ENCODE assay signal across 12 cellular contexts in genomic region chr11:67031791-67032561, GRCh38. TPM values are rescaled to one million over a fixed set of nuclear protein-coding genes. Genes with fewer than 3 reads are reported as not detected.
A peak's percentile ranks its signal among the peaks of the same experiment; 100 is the strongest.
DNase-seq lines count a peak whose midpoint lies in the region; ATAC-seq and TF ChIP-seq lines count a peak whose summit lies in the region.
"Had no signal": no experiment of that assay in that cellular context is flagged by ENCODE, and none has a peak within 500 bp of the region (broad histone marks: within the 10 kb centered on the region; RNA-seq: fewer than 3 reads in every experiment).

No MANE protein-coding gene starts in this region.

- ATAC-seq in GM19035 (IDR thresholded peaks at IDR 0.05; ENCODE audit: unreplicated experiment) (no peak), HG02981 (IDR thresholded peaks at IDR 0.05; ENCODE audit: unreplicated experiment) (no peak)
- ATAC-seq: activated T-cell treated with anti-CD3 and anti-CD28 coated beads, Interleukin-2, amount 50 U/mL, for 4 hours had no signal

- H3K9me3 ChIP-seq in Caco-2 = no peaks in the 10 kb centered on the region
- H3K9me3 ChIP-seq in OCI-LY3 (ENCODE audit: insufficient read depth, low read length) = no peaks in the 10 kb centered on the region
- H3K9me3 ChIP-seq in breast epithelium = no peaks in the 10 kb centered on the region
- no peaks in the 10 kb centered on the region for H3K9me3 ChIP-seq in A673 (ENCODE audit: low read depth, low read length, poor library complexity, severe bottlenecking)

- POLR2A ChIA-PET in Caco-2 (lab: Charles Lee) = no interaction called here
- POLR2A ChIA-PET in A673 (lab: Charles Lee; ENCODE audit: low non-redundant PET) = no interaction called here

- DNase-seq in Caco-2 = peak in 1 of 2 experiments; percentile 51
- peak in 1 of 2 donors; percentile 49 for DNase-seq in breast epithelium (ENCODE audit: low spot score in 2 of 2)
- DNase-seq in kidney tubule cell (ENCODE audit: low spot score) = peak; percentile 68
- DNase-seq in stimulated activated CD8-positive, alpha-beta memory T cell treated with anti-CD3 and anti-CD28 coated beads, Interleukin-4, amount 100 ng/mL, for 48 hours = no peak
- DNase-seq in A673 (ENCODE audit: low spot score) = no peak
- DNase-seq: activated T-cell treated with anti-CD3 and anti-CD28 coated beads, Interleukin-2, amount 50 U/mL, for 4 hours; SHP77 had no signal

- peak overlapping the region; percentile 14 for H3K27ac Mint-ChIP-seq in Caco-2 (ENCODE audit: unreplicated experiment)

- H3K27me3 Mint-ChIP-seq in Caco-2 (ENCODE audit: insufficient read depth, unreplicated experiment) = no peaks in the 10 kb centered on the region

- H3K27me3 ChIP-seq in Caco-2 (replicated peaks; ENCODE audit: control insufficient read depth, insufficient read depth, low read length) = no peaks in the 10 kb centered on the region
- H3K27me3 ChIP-seq in OCI-LY3 (ENCODE audit: low read depth, low read length) = peaks cover 58% of the 10 kb centered on the region
- H3K27me3 ChIP-seq in breast epithelium = no peaks in the 10 kb centered on the region
- H3K27me3 ChIP-seq in A673 (replicated peaks; ENCODE audit: insufficient read depth, low read depth, low read length, poor library complexity) = no peaks in the 10 kb centered on the region

- BruUV-seq in Caco-2 (replicated peaks; lab: Mats Ljungman, UMichigan) (no TSS peak), A673 (replicated peaks; lab: Mats Ljungman, UMichigan) (no TSS peak)

- intact Hi-C loops in Caco-2 (cut with micrococcal nuclease; ENCODE audit: unreplicated experiment) (no loop called here), breast epithelium (cut with DNase I; ENCODE audit: low total_unique reads) (no loop called here), A673 (cut with micrococcal nuclease; ENCODE audit: unreplicated experiment) (no loop called here)

- no peak overlapping the region for H3K4me3 Mint-ChIP-seq in Caco-2 (ENCODE audit: unreplicated experiment)
- H3K4me3 Mint-ChIP-seq: activated T-cell treated with anti-CD3 and anti-CD28 coated beads, Interleukin-2, amount 50 U/mL, for 4 hours had no signal

- no peaks in the 10 kb centered on the region for H3K36me3 ChIP-seq in Caco-2 (ENCODE audit: control insufficient read depth, insufficient read depth, low read length)
- H3K36me3 ChIP-seq in OCI-LY3 (replicated peaks; ENCODE audit: low read depth, low read length) = no peaks in the 10 kb centered on the region
- H3K36me3 ChIP-seq in breast epithelium = no peaks in the 10 kb centered on the region
- no peaks in the 10 kb centered on the region for H3K36me3 ChIP-seq in A673 (ENCODE audit: insufficient read depth, low read length, poor library complexity, severe bottlenecking)

- no peaks in the 10 kb centered on the region for H3K36me3 Mint-ChIP-seq in Caco-2 (ENCODE audit: insufficient read depth, unreplicated experiment)

- no peak overlapping the region for H2AFZ ChIP-seq in OCI-LY3 (ENCODE audit: low read depth, low read length)

- H3K9ac ChIP-seq in OCI-LY3 (ENCODE audit: low read length) = no peak overlapping the region

- peak overlapping the region; percentile 75 for H3K4me2 ChIP-seq in OCI-LY3 (ENCODE audit: low read length)

- no peak overlapping the region for H3K27ac ChIP-seq in OCI-LY3 (ENCODE audit: low read length)
- peak overlapping the region; percentile 63 to 90 for H3K27ac ChIP-seq in breast epithelium
- no peak overlapping the region for H3K27ac ChIP-seq in A673 (ENCODE audit: low read depth, low read length, poor library complexity, severe bottlenecking)

- H3K79me2 ChIP-seq in OCI-LY3 (ENCODE audit: low read length) = no peaks in the 10 kb centered on the region

- no peaks in the 10 kb centered on the region for H4K20me1 ChIP-seq in OCI-LY3 (ENCODE audit: insufficient read depth, low read length)

- CTCF ChIA-PET in Caco-2 (lab: Charles Lee) (no interaction called here), A673 (lab: Charles Lee) (interaction anchor here (0.7 to 1.1 kb wide), 2 partner anchors 9 to 370 kb away, joined by 3 to 5 read pairs; partner anchors contain the start of gene SYT12)

- H3K4me3 ChIP-seq in Caco-2 (ENCODE audit: low read depth, low read length) (no peak overlapping the region), OCI-LY3 (ENCODE audit: low read length) (peak overlapping the region; percentile 57), breast epithelium (no peak overlapping the region), A673 (ENCODE audit: low read depth, low read length, poor library complexity, severe bottlenecking) (no peak overlapping the region)

- TF ChIP-seq POLR2A in breast epithelium (IDR thresholded peaks at IDR 0.05) = no peak

- H3K4me1 ChIP-seq in Caco-2 (peaks cover 33% of the 10 kb centered on the region), OCI-LY3 (ENCODE audit: low read length) (peaks cover 71% of the 10 kb centered on the region), breast epithelium (peaks cover 8 to 24% of the 10 kb centered on the region in 2 donors), A673 (ENCODE audit: insufficient read depth, low read length, poor library complexity, severe bottlenecking) (peaks cover 20% of the 10 kb centered on the region)

- TF ChIP-seq CTCF in Caco-2 (IDR thresholded peaks at IDR 0.05; ENCODE audit: insufficient read depth in 1 of 2, low read depth in 1 of 2, low read length in 1 of 2, severe bottlenecking in 1 of 2, unreplicated experiment in 1 of 2) = no peak
- no peak for TF ChIP-seq CTCF in OCI-LY3 (IDR thresholded peaks at IDR 0.05; ENCODE audit: low read depth, low read length)
- no peak for TF ChIP-seq CTCF in breast epithelium (IDR thresholded peaks at IDR 0.05)
- no peak for TF ChIP-seq CTCF in A673 (conservative IDR thresholded peaks at IDR 0.05; ENCODE audit: low read depth, low read length)

- H3K9me3 Mint-ChIP-seq in Caco-2 (ENCODE audit: unreplicated experiment) = no peaks in the 10 kb centered on the region
- H3K9me3 Mint-ChIP-seq: activated T-cell treated with anti-CD3 and anti-CD28 coated beads, Interleukin-2, amount 50 U/mL, for 4 hours had no signal

- H3K4me1 Mint-ChIP-seq in Caco-2 (ENCODE audit: low read depth, unreplicated experiment) = peaks cover 41% of the 10 kb centered on the region

RNA-seq across cellular contexts. Expression of gene SYT12, which starts 9.0 kb away (rescaled TPM):
- total RNA-seq in Caco-2 (2022) = 0.23 and 0.82 TPM in 2 replicates
- 10 to 100 TPM in 2 of 3 donors, under 1 TPM in 1; 0.16 to 30.3 (median 10.2) TPM for total RNA-seq in breast epithelium
- total RNA-seq in A673 (2021) = 2.3 and 3.1 TPM in 2 replicates

RNA-seq across cellular contexts. Expression of gene RHOD, which starts 24.7 kb away (rescaled TPM):
- total RNA-seq in Caco-2 (2022) (14.2 and 17.1 TPM in 2 replicates), breast epithelium (10 to 100 TPM; 27.2 to 30.5 (median 28.1) TPM), A673 (2021) (0.83 and 0.88 TPM in 2 replicates)

RNA-seq across cellular contexts. Expression of gene C11orf86, which starts 56.9 kb away (rescaled TPM):
- total RNA-seq in Caco-2 (2022) (not detected in 2 replicates), breast epithelium (not detected), A673 (2021) (not detected in 2 replicates)
- total RNA-seq: activated T-cell treated with anti-CD3 and anti-CD28 coated beads, Interleukin-2, amount 50 U/mL, for 4 hours; left lobe of liver; urinary bladder had no signal

Comparison
In these comparisons a context has a peak if more than half of its experiments do, and no peak if none do; other contexts are left out.
1. H3K27ac ChIP-seq: peak in breast epithelium (2 of 2); none in OCI-LY3 (single experiment) and A673 (single experiment).